In the genomic region with DNA sequence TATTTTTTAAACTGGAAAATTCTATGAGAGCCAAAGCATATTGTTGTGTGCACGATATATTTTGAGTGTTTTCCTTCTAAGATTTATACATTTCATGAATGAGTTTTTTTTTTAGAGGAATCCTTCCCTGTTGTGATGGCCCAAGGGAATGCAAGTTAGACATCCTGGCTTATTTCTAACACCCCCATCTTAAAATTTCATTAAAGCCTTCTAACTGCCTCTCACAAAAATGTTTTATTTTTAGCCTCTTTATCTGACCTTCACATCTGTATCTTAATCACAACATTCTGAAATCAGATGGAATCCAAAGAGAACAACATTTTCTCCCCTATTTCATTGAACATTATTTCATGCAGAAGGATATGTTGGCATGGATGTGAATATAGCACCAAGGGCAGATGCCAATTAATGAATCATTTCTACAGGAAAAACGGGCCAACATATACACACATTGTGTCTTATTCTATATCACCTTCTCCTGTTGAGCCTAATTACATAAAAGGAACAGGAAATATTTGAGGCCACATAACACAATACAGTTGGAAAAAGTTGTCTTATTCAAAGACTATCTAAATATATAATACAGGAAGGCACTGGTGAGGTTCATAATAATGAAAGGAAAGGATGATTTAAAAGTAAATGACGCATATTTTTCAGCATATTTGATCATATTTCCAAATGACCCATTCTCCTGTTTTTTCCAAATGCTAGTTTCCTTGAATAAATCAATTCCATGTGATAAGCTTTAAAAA, we compare ENCODE assay signal across 1 cellular context.
TF ChIP-seq lines count a peak whose summit lies in the region.

No MANE protein-coding gene starts in this region.

TF ChIP-seq in GM23338, 12 proteins besides CTCF, POLR2A, EP300 and RAD21 (continued from another document):
- TF ChIP-seq, protein P1, sequence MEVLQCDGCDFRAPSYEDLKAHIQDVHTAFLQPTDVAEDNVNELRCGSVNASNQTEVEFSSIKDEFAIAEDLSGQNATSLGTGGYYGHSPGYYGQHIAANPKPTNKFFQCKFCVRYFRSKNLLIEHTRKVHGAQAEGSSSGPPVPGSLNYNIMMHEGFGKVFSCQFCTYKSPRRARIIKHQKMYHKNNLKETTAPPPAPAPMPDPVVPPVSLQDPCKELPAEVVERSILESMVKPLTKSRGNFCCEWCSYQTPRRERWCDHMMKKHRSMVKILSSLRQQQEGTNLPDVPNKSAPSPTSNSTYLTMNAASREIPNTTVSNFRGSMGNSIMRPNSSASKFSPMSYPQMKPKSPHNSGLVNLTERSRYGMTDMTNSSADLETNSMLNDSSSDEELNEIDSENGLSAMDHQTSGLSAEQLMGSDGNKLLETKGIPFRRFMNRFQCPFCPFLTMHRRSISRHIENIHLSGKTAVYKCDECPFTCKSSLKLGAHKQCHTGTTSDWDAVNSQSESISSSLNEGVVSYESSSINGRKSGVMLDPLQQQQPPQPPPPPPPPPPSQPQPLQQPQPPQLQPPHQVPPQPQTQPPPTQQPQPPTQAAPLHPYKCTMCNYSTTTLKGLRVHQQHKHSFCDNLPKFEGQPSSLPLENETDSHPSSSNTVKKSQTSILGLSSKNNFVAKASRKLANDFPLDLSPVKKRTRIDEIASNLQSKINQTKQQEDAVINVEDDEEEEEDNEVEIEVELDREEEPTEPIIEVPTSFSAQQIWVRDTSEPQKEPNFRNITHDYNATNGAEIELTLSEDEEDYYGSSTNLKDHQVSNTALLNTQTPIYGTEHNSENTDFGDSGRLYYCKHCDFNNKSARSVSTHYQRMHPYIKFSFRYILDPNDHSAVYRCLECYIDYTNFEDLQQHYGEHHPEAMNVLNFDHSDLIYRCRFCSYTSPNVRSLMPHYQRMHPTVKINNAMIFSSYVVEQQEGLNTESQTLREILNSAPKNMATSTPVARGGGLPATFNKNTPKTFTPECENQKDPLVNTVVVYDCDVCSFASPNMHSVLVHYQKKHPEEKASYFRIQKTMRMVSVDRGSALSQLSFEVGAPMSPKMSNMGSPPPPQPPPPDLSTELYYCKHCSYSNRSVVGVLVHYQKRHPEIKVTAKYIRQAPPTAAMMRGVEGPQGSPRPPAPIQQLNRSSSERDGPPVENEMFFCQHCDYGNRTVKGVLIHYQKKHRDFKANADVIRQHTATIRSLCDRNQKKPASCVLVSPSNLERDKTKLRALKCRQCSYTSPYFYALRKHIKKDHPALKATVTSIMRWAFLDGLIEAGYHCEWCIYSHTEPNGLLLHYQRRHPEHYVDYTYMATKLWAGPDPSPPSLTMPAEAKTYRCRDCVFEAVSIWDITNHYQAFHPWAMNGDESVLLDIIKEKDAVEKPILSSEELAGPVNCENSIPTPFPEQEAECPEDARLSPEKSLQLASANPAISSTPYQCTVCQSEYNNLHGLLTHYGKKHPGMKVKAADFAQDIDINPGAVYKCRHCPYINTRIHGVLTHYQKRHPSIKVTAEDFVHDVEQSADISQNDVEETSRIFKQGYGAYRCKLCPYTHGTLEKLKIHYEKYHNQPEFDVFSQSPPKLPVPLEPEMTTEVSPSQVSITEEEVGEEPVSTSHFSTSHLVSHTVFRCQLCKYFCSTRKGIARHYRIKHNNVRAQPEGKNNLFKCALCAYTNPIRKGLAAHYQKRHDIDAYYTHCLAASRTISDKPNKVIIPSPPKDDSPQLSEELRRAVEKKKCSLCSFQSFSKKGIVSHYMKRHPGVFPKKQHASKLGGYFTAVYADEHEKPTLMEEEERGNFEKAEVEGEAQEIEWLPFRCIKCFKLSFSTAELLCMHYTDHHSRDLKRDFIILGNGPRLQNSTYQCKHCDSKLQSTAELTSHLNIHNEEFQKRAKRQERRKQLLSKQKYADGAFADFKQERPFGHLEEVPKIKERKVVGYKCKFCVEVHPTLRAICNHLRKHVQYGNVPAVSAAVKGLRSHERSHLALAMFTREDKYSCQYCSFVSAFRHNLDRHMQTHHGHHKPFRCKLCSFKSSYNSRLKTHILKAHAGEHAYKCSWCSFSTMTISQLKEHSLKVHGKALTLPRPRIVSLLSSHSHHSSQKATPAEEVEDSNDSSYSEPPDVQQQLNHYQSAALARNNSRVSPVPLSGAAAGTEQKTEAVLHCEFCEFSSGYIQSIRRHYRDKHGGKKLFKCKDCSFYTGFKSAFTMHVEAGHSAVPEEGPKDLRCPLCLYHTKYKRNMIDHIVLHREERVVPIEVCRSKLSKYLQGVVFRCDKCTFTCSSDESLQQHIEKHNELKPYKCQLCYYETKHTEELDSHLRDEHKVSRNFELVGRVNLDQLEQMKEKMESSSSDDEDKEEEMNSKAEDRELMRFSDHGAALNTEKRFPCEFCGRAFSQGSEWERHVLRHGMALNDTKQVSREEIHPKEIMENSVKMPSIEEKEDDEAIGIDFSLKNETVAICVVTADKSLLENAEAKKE (CRISPR knock-in tag; IDR thresholded peaks at IDR 0.05) = no peak
